ENCODE assay signal across 5 cellular contexts in genomic region chr7:72190166-72190565, GRCh38.
"Had no signal": no experiment of that assay in that cellular context is flagged by ENCODE, and none has a peak within 500 bp of the region (broad histone marks: within the 10 kb centered on the region; RNA-seq: fewer than 3 reads in every experiment).

No MANE protein-coding gene starts in this region.

- ATAC-seq: GM23338, K562 had no signal

- DNase-seq: H9, HCEC 1CT, IMR-90 had no signal
